In genomic region chr17:36721560-36722120, GRCh38 we compare ENCODE assay signal across 1 cellular context.
TF ChIP-seq lines count a peak whose summit lies in the region.

No MANE protein-coding gene starts in this region.

TF ChIP-seq in K562, 482 proteins besides CTCF, POLR2A, EP300 and RAD21 (continued from another document and continues in another):
- no peak for TF ChIP-seq ILK (tag; IDR thresholded peaks at IDR 0.05; ENCODE audit: borderline replicate concordance, low read depth)
- TF ChIP-seq HNRNPUL1 (IDR thresholded peaks at IDR 0.05; ENCODE audit: low read length), result no peak
- no peak for TF ChIP-seq SOX6 (IDR thresholded peaks at IDR 0.05)
- TF ChIP-seq PHTF2 (CRISPR knock-in tag; IDR thresholded peaks at IDR 0.05), result no peak
- no peak for TF ChIP-seq GATA2 (CRISPR knock-in tag; IDR thresholded peaks at IDR 0.05)
- peak; percentile 80; the same call in 1 of the 2 replicates for TF ChIP-seq TRIM25 (IDR thresholded peaks at IDR 0.05; ENCODE audit: borderline replicate concordance)
- TF ChIP-seq ZNF655 (CRISPR knock-in tag; IDR thresholded peaks at IDR 0.05), result no peak
- TF ChIP-seq TAF7 (tag; IDR thresholded peaks at IDR 0.05), result 0 out of 2 replicates have a peak, but pooled peaks have one; percentile 24
- TF ChIP-seq THRAP3 (IDR thresholded peaks at IDR 0.05; ENCODE audit: borderline replicate concordance), result no peak
- no peak for TF ChIP-seq ZNF778 (CRISPR knock-in tag; IDR thresholded peaks at IDR 0.05)
- TF ChIP-seq PBX2 (CRISPR knock-in tag; IDR thresholded peaks at IDR 0.05; ENCODE audit: low read depth), result no peak
- peak; percentile 34 for TF ChIP-seq PBX2 (tag; conservative IDR thresholded peaks at IDR 0.05; ENCODE audit: low read depth)
- peak; percentile 20; the same call in 1 of the 2 replicates for TF ChIP-seq MAFF (IDR thresholded peaks at IDR 0.05; ENCODE audit: low read length)
- no peak for TF ChIP-seq ARID4B (CRISPR knock-in tag; IDR thresholded peaks at IDR 0.05)
- TF ChIP-seq MTA3 (IDR thresholded peaks at IDR 0.05; ENCODE audit: borderline replicate concordance), result no peak
- TF ChIP-seq POU5F1 (IDR thresholded peaks at IDR 0.05; ENCODE audit: borderline replicate concordance, low read depth, low read length, partially characterized antibody), result no peak
- TF ChIP-seq PML (IDR thresholded peaks at IDR 0.05; ENCODE audit: low read length), result no peak
- no peak for TF ChIP-seq ZNF140 (CRISPR knock-in tag; IDR thresholded peaks at IDR 0.05)
- TF ChIP-seq SMC3 (conservative IDR thresholded peaks at IDR 0.05; ENCODE audit: insufficient read depth, low read depth, low read length), result no peak
- TF ChIP-seq PHF8 (IDR thresholded peaks at IDR 0.05; ENCODE audit: borderline replicate concordance, low read length), result no peak
- TF ChIP-seq PTTG1 (tag; IDR thresholded peaks at IDR 0.05; ENCODE audit: low read depth), result no peak
- no peak for TF ChIP-seq SETDB1 (IDR thresholded peaks at IDR 0.05; ENCODE audit: low read length)
- peak; percentile 52 for TF ChIP-seq NFE2 (IDR thresholded peaks at IDR 0.05; ENCODE audit: low read depth)
- TF ChIP-seq SMARCE1 (IDR thresholded peaks at IDR 0.05), result no peak; the same call in 1 of the 2 replicates
- TF ChIP-seq ZC3H11A (IDR thresholded peaks at IDR 0.05; ENCODE audit: low read depth, low read length), result no peak
- no peak for TF ChIP-seq TEAD1 (CRISPR knock-in tag; IDR thresholded peaks at IDR 0.05)
- TF ChIP-seq ZNF398 (CRISPR knock-in tag; IDR thresholded peaks at IDR 0.05), result no peak
- TF ChIP-seq ARNT (IDR thresholded peaks at IDR 0.05), result 0 out of 4 replicates have a peak, but pooled peaks of 1 of the 2 experiments have one; percentile 47
- no peak for TF ChIP-seq RFX7 (CRISPR knock-in tag; IDR thresholded peaks at IDR 0.05)
- TF ChIP-seq DACH1 (IDR thresholded peaks at IDR 0.05; ENCODE audit: partially characterized antibody), result no peak
- no peak for TF ChIP-seq TCF15 (CRISPR knock-in tag; IDR thresholded peaks at IDR 0.05)
- TF ChIP-seq CCNT2 (IDR thresholded peaks at IDR 0.05; ENCODE audit: borderline replicate concordance, extremely low read depth, insufficient read length, low read depth, low read length), result no peak
- no peak for TF ChIP-seq DEAF1 (CRISPR knock-in tag; IDR thresholded peaks at IDR 0.05)
- no peak for TF ChIP-seq KDM5B (IDR thresholded peaks at IDR 0.05; ENCODE audit: insufficient replicate concordance, low read depth, low read length)
- TF ChIP-seq FOXO4 (CRISPR knock-in tag; IDR thresholded peaks at IDR 0.05), result no peak
- no peak for TF ChIP-seq SFPQ (IDR thresholded peaks at IDR 0.05; ENCODE audit: low read depth, low read length)
- no peak for TF ChIP-seq KLF6 (CRISPR knock-in tag; IDR thresholded peaks at IDR 0.05; ENCODE audit: borderline replicate concordance)
- no peak for TF ChIP-seq CBX1 (IDR thresholded peaks at IDR 0.05; ENCODE audit: low read depth)
